Comparison of ENCODE assay signal across 9 cellular contexts in genomic region chr9:2271426-2271825, GRCh38.
DNase-seq lines count a peak whose midpoint lies in the region; ATAC-seq and TF ChIP-seq lines count a peak whose summit lies in the region.
"Had no signal": no experiment of that assay in that cellular context is flagged by ENCODE, and none has a peak within 500 bp of the region (broad histone marks: within the 10 kb centered on the region; RNA-seq: fewer than 3 reads in every experiment).

No MANE protein-coding gene starts in this region.

- H3K27ac ChIP-seq in BLaER1 treated with 17β-estradiol and CSF1 and Interleukin-3, amounts not matched to agents 10 nM and 100 nM: peak overlapping the region in 9 of 11 experiments; percentile 19 to 65 (median 56); a peak in 15 of 22 replicates

- POLR2A ChIA-PET in WTC11 (lab: Charles Lee): no interaction called here

- no peaks in the 10 kb centered on the region for H3K27me3 Mint-ChIP-seq in WTC11 (ENCODE audit: low read depth)

- peaks cover 7% of the 10 kb centered on the region; the same call in 1 of the 2 replicates for H3K9me3 Mint-ChIP-seq in WTC11

- H3K4me1 Mint-ChIP-seq in WTC11: peaks cover 24% of the 10 kb centered on the region

- H3K4me3 ChIP-seq in BLaER1 treated with 17β-estradiol and CSF1 and Interleukin-3, amounts not matched to agents 10 nM and 100 nM: no peak overlapping the region

- CTCF ChIA-PET in WTC11 (lab: Charles Lee): interaction anchor here (1.7 kb wide), 1 partner anchor 29 kb away, joined by 4 read pairs; no protein-coding TSS in a partner anchor

- no peaks in the 10 kb centered on the region for H3K36me3 Mint-ChIP-seq in WTC11
- H3K36me3 Mint-ChIP-seq: activated naive CD8-positive, alpha-beta T cell had no signal

- H3K4me2 ChIP-seq in BLaER1 treated with 17β-estradiol and CSF1 and Interleukin-3, amounts not matched to agents 10 nM and 100 nM: peak overlapping the region in 8 of 11 experiments; percentile 13 to 56 (median 43); a peak in 13 of 22 replicates

- no peak overlapping the region for H3K4me3 Mint-ChIP-seq in WTC11
- H3K4me3 Mint-ChIP-seq: activated naive CD8-positive, alpha-beta T cell had no signal

- ATAC-seq in GM19035 (IDR thresholded peaks at IDR 0.05; ENCODE audit: unreplicated experiment) (peak; percentile 82), HG03432 (IDR thresholded peaks at IDR 0.05; ENCODE audit: unreplicated experiment) (peak; percentile 89), WTC11 (peak; percentile 82)

- H3K27me3 ChIP-seq in BLaER1 treated with 17β-estradiol and CSF1 and Interleukin-3, amounts not matched to agents 10 nM and 100 nM: no peaks in the 10 kb centered on the region

- H3K27ac Mint-ChIP-seq in WTC11: no peak overlapping the region
- H3K27ac Mint-ChIP-seq: activated naive CD8-positive, alpha-beta T cell had no signal

- H3K9ac ChIP-seq in BLaER1 treated with 17β-estradiol and CSF1 and Interleukin-3, amounts not matched to agents 10 nM and 100 nM: no peak overlapping the region

- DNase-seq in WTC11 (ENCODE audit: low spot score) (peak; percentile 56), pons (ENCODE audit: low spot score) (peak; percentile 56), NCI-H1417 (lab: John Stamatoyannopoulos, UW) (no peak), middle frontal gyrus (ENCODE audit: extremely low spot score, low spot score) (no peak), cerebellar cortex (ENCODE audit: low spot score) (no peak)

- no peaks in the 10 kb centered on the region for H4K20me1 ChIP-seq in BLaER1 treated with 17β-estradiol and CSF1 and Interleukin-3, amounts not matched to agents 10 nM and 100 nM

- H3K4me1 ChIP-seq in BLaER1 treated with 17β-estradiol and CSF1 and Interleukin-3, amounts not matched to agents 10 nM and 100 nM: peaks cover 8 to 52% (median 47%) of the 10 kb centered on the region in 10 experiments

- no peaks in the 10 kb centered on the region; a peak in 1 of 22 replicates for H3K36me3 ChIP-seq in BLaER1 treated with 17β-estradiol and CSF1 and Interleukin-3, amounts not matched to agents 10 nM and 100 nM

- H3K9me3 ChIP-seq in BLaER1 treated with 17β-estradiol and CSF1 and Interleukin-3, amounts not matched to agents 10 nM and 100 nM (replicated peaks in 1 of 11): peaks cover 0 to 34% (median 20%) of the 10 kb centered on the region in 11 experiments; a peak in 16 of 22 replicates

- TF ChIP-seq CTCF in WTC11 (IDR thresholded peaks at IDR 0.05): no peak

TF ChIP-seq in WTC11, 78 proteins besides CTCF, POLR2A, EP300 and RAD21:
- TF ChIP-seq SMAD3 (CRISPR knock-in tag; IDR thresholded peaks at IDR 0.05; ENCODE audit: borderline replicate concordance): no peak
- TF ChIP-seq ZNF232 (CRISPR knock-in tag; IDR thresholded peaks at IDR 0.05): no peak
- no peak for TF ChIP-seq NFE2L1 (CRISPR knock-in tag; IDR thresholded peaks at IDR 0.05)
- no peak for TF ChIP-seq RORB (CRISPR knock-in tag; IDR thresholded peaks at IDR 0.05)
- no peak for TF ChIP-seq USF1 (CRISPR knock-in tag; IDR thresholded peaks at IDR 0.05)
- TF ChIP-seq ZNF121 (CRISPR knock-in tag; IDR thresholded peaks at IDR 0.05): no peak
- no peak for TF ChIP-seq ZNF423 (CRISPR knock-in tag; IDR thresholded peaks at IDR 0.05)
- TF ChIP-seq PRRX2 (CRISPR knock-in tag; IDR thresholded peaks at IDR 0.05): no peak
- no peak for TF ChIP-seq USF2 (CRISPR knock-in tag; IDR thresholded peaks at IDR 0.05)
- no peak for TF ChIP-seq ATF3 (CRISPR knock-in tag; conservative IDR thresholded peaks at IDR 0.05)
- TF ChIP-seq NR3C1 (CRISPR knock-in tag; conservative IDR thresholded peaks at IDR 0.05; ENCODE audit: low read depth): no peak
- TF ChIP-seq GTF2I (CRISPR knock-in tag; conservative IDR thresholded peaks at IDR 0.05): no peak
- TF ChIP-seq PRDM15 (CRISPR knock-in tag; IDR thresholded peaks at IDR 0.05): no peak
- TF ChIP-seq FOXK1 (CRISPR knock-in tag; IDR thresholded peaks at IDR 0.05): no peak
- no peak for TF ChIP-seq CREM (CRISPR knock-in tag; IDR thresholded peaks at IDR 0.05)
- no peak for TF ChIP-seq ZNF425 (CRISPR knock-in tag; conservative IDR thresholded peaks at IDR 0.05)
TF ChIP-seq in WTC11: peak in this region for 0.

Comparison
In these comparisons a context has a peak if more than half of its experiments do, and no peak if none do; other contexts are left out.
1. DNase-seq: peak in WTC11 (single experiment) and pons (single experiment); none in NCI-H1417 (0 of 3), middle frontal gyrus (single experiment) and cerebellar cortex (single experiment).
2. Peak in every context shown above with its lines, with median percentiles within 50 percentile points of each other: ATAC-seq.